Comparison of ENCODE assay signal across 3 cellular contexts in the genomic region with DNA sequence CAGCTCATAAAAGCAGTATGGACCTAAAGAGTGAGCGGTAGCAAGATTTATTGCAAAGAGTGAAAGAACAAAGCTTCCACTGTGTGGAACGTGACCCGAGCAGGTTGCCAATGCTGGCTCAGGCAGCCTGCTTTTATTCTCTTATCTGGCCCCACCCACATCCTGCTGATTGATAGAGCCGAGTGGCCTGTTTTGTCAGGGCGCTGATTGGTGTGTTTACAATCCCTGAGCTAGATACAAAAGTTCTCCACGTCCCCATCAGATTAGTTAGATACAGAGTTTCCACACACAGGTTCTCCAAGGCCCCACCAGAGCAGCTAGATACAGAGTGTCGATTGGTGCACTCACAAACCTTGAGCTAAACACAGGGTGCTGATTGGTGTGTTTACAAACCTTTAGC. TPM values are rescaled to one million over a fixed set of nuclear protein-coding genes. Genes with fewer than 3 reads are reported as not detected.
"Had no signal": no experiment of that assay in that cellular context is flagged by ENCODE, and none has a peak within 500 bp of the region (broad histone marks: within the 10 kb centered on the region; RNA-seq: fewer than 3 reads in every experiment).

No MANE protein-coding gene starts in this region.

RNA-seq across cellular contexts. Expression of gene HSD17B6, which starts 32.0 kb away (rescaled TPM):
- total RNA-seq: dermis blood vessel endothelial cell, endothelial cell of umbilical vein, lung microvascular endothelial cell had no signal
